ENCODE assay signal across 8 cellular contexts in genomic region chr14:106618480-106618951, GRCh38.
DNase-seq lines count a peak whose midpoint lies in the region; ATAC-seq and TF ChIP-seq lines count a peak whose summit lies in the region.
"Not testable (repeated sequence)": the region's sequence is repeated elsewhere in the genome, so short reads cannot be mapped to it uniquely, and the experiment has no call there.

No MANE protein-coding gene starts in this region.

- not testable (repeated sequence) for H3K4me1 ChIP-seq in Karpas-422 (ENCODE audit: low read length); OCI-LY7 (ENCODE audit: insufficient read depth, low read length, poor library complexity, severe bottlenecking)

- H3K9ac ChIP-seq in Karpas-422 (ENCODE audit: low read length), result not testable (repeated sequence)

- not testable (repeated sequence) for H3K9me3 ChIP-seq in Karpas-422 (ENCODE audit: low read length); OCI-LY7 (ENCODE audit: low read length)

- H3K36me3 ChIP-seq in Karpas-422 (ENCODE audit: insufficient read depth, low read length); OCI-LY7 (ENCODE audit: insufficient read depth, low read length): not testable (repeated sequence)

- not testable (repeated sequence) for H3K4me2 ChIP-seq in Karpas-422 (ENCODE audit: low read depth, low read length, poor library complexity, severe bottlenecking); OCI-LY7 (ENCODE audit: low read length)

- ATAC-seq in left cardiac atrium, result not testable (repeated sequence)
- ATAC-seq in stimulated activated naive CD8-positive, alpha-beta T cell treated with anti-CD3 and anti-CD28 coated beads, Interleukin-15, amount 100 ng/mL, for 72 hours, result peak; percentile 97

- not testable (repeated sequence) for H3K27ac Mint-ChIP-seq in stimulated activated naive CD8-positive, alpha-beta T cell treated with anti-CD3 and anti-CD28 coated beads, Interleukin-15, amount 100 ng/mL, for 72 hours

- not testable (repeated sequence) for H3K4me3 Mint-ChIP-seq in stimulated activated naive CD8-positive, alpha-beta T cell treated with anti-CD3 and anti-CD28 coated beads, Interleukin-15, amount 100 ng/mL, for 72 hours

- H3K4me1 Mint-ChIP-seq in stimulated activated naive CD8-positive, alpha-beta T cell treated with anti-CD3 and anti-CD28 coated beads, Interleukin-15, amount 100 ng/mL, for 72 hours, result peaks cover 17% of the 10 kb centered on the region

- intact Hi-C loops in OCI-LY7 (cut with micrococcal nuclease; ENCODE audit: unreplicated experiment); left cardiac atrium (cut with DNase I): not testable (repeated sequence)

- H3K4me3 ChIP-seq in Karpas-422 (ENCODE audit: low read length); OCI-LY7 (ENCODE audit: low read depth, low read length, poor library complexity, severe bottlenecking): not testable (repeated sequence)

- DNase-seq in DMS53 treated with DMSO at 0.1 percent for 48 hours (lab: John Stamatoyannopoulos, UW; ENCODE audit: unreplicated experiment) (peak; percentile 15), Karpas-422 (peak; percentile 70), OCI-LY7 (ENCODE audit: low spot score) (peak; percentile 49), left cardiac atrium (peak; percentile 49)
- peak; percentile 78 for DNase-seq in activated CD4-positive, alpha-beta T cell treated with anti-CD3 and anti-CD28 coated beads, Interleukin-2, amount 50 U/mL, for 1 hour
- peak; percentile 50 for DNase-seq in activated naive CD8-positive, alpha-beta T cell treated with anti-CD3 and anti-CD28 coated beads, Interleukin-2, amount 50 U/mL, for 16 hours (ENCODE audit: low read depth, low spot score)
- peak; percentile 66 to 89 for DNase-seq in stimulated activated CD4-positive, alpha-beta T cell treated with anti-CD3 and anti-CD28 coated beads, Interleukin-12 subunit alpha, Interleukin-12 subunit beta, amount 100 ng/mL, for 24 hours (ENCODE audit: low read depth in 2 of 2)
- DNase-seq in stimulated activated naive CD8-positive, alpha-beta T cell treated with anti-CD3 and anti-CD28 coated beads, Interleukin-15, amount 100 ng/mL, for 72 hours, result peak; percentile 93 to 94

- CTCF ChIA-PET in OCI-LY7 (lab: Charles Lee; ENCODE audit: unreplicated experiment), result not testable (repeated sequence)

- not testable (repeated sequence) for H3K27me3 ChIP-seq in Karpas-422 (ENCODE audit: low read length)

- not testable (repeated sequence) for H3K9me3 Mint-ChIP-seq in stimulated activated naive CD8-positive, alpha-beta T cell treated with anti-CD3 and anti-CD28 coated beads, Interleukin-15, amount 100 ng/mL, for 72 hours

- H3K27ac ChIP-seq in Karpas-422 (ENCODE audit: low read length); OCI-LY7 (ENCODE audit: low read depth, low read length, poor library complexity, severe bottlenecking): not testable (repeated sequence)

- not testable (repeated sequence) for H3K79me2 ChIP-seq in Karpas-422 (ENCODE audit: low read length); OCI-LY7 (ENCODE audit: insufficient read depth, low read depth, low read length)

- BruUV-seq in OCI-LY7 (replicated peaks; lab: Mats Ljungman, UMichigan), result not testable (repeated sequence)

- not testable (repeated sequence) for H4K20me1 ChIP-seq in Karpas-422 (ENCODE audit: insufficient read depth, low read depth, low read length); OCI-LY7 (ENCODE audit: insufficient read depth, low read length)

- POLR2A ChIA-PET in OCI-LY7 (lab: Charles Lee), result not testable (repeated sequence)

- not testable (repeated sequence) for H3K9me2 ChIP-seq in Karpas-422 (replicated peaks; ENCODE audit: insufficient read depth, low read length); OCI-LY7 (ENCODE audit: insufficient read depth, low read length)

- not testable (repeated sequence) for H2AFZ ChIP-seq in Karpas-422 (ENCODE audit: low read length); OCI-LY7 (ENCODE audit: low read length)

- H3K27me3 Mint-ChIP-seq in stimulated activated naive CD8-positive, alpha-beta T cell treated with anti-CD3 and anti-CD28 coated beads, Interleukin-15, amount 100 ng/mL, for 72 hours, result peaks cover 67% of the 10 kb centered on the region

- peak; percentile 88 for TF ChIP-seq CTCF in OCI-LY7 (conservative IDR thresholded peaks at IDR 0.05; ENCODE audit: low read length)

Comparison
In these comparisons a context has a peak if more than half of its experiments do, and no peak if none do; other contexts are left out.
1. DNase-seq: peak in every context shown above with its lines; median percentile 94 in stimulated activated naive CD8-positive, alpha-beta T cell treated with anti-CD3 and anti-CD28 coated beads, Interleukin-15, amount 100 ng/mL, for 72 hours; 78 in activated CD4-positive, alpha-beta T cell treated with anti-CD3 and anti-CD28 coated beads, Interleukin-2, amount 50 U/mL, for 1 hour; 78 in stimulated activated CD4-positive, alpha-beta T cell treated with anti-CD3 and anti-CD28 coated beads, Interleukin-12 subunit alpha, Interleukin-12 subunit beta, amount 100 ng/mL, for 24 hours; 70 in Karpas-422; 50 in activated naive CD8-positive, alpha-beta T cell treated with anti-CD3 and anti-CD28 coated beads, Interleukin-2, amount 50 U/mL, for 16 hours; 49 in OCI-LY7; 49 in left cardiac atrium; 15 in DMS53 treated with DMSO at 0.1 percent for 48 hours.